Comparison of ENCODE assay signal across 28 cellular contexts in genomic region chr6:81822584-81822983, GRCh38.
"Had no signal": no experiment of that assay in that cellular context is flagged by ENCODE, and none has a peak within 500 bp of the region (broad histone marks: within the 10 kb centered on the region; RNA-seq: fewer than 3 reads in every experiment).

No MANE protein-coding gene starts in this region.

- H3K27me3 ChIP-seq: adrenal gland, body of pancreas, ovary, spleen, testis, vagina had no signal

- H3K4me1 ChIP-seq: adrenal gland, prostate gland, testis, vagina had no signal

- H3K9me3 ChIP-seq: body of pancreas, ovary, prostate gland, testis, vagina had no signal

- H3K4me3 ChIP-seq: adrenal gland, body of pancreas, coronary artery, dorsolateral prefrontal cortex, ovary, prostate gland, spleen, testis, vagina had no signal

- H3K27ac ChIP-seq: adrenal gland, body of pancreas, coronary artery, dorsolateral prefrontal cortex, ovary, prostate gland, spleen, testis, vagina, WERI-Rb-1 had no signal

- FAIRE-seq: frontal cortex, islet of Langerhans, TTC549 had no signal

- DNase-seq: activated CD4-positive, alpha-beta T cell treated with anti-CD3 and anti-CD28 coated beads for 48 hours; activated CD4-positive, alpha-beta T cell treated with anti-CD3 and anti-CD28 coated beads, Interleukin-2, amount 50 U/mL, for 48 hours; activated CD8-positive, alpha-beta memory T cell treated with anti-CD3 and anti-CD28 coated beads for 24 hours; activated effector memory CD4-positive, alpha-beta T cell treated with Interleukin-2 at 50 U/mL for 16 hours; activated naive CD4-positive, alpha-beta T cell treated with anti-CD3 and anti-CD28 coated beads for 36 hours; activated naive CD8-positive, alpha-beta T cell treated with anti-CD3 and anti-CD28 coated beads for 36 hours; adrenal gland; aorta; body of pancreas; dorsolateral prefrontal cortex; effector memory CD4-positive, alpha-beta T cell; left ventricle myocardium superior; mammary epithelial cell; naive thymus-derived CD4-positive, alpha-beta T cell; ovary; spleen; stimulated activated naive CD4-positive, alpha-beta T cell; T-helper 9 cell; testis; trophoblast cell; WERI-Rb-1 had no signal

- H3K36me3 ChIP-seq: adrenal gland, ovary, prostate gland, spleen, vagina, WERI-Rb-1 had no signal

- ATAC-seq: activated CD4-positive, CD25-positive, alpha-beta regulatory T cell treated with anti-CD3 and anti-CD28 coated beads, Interleukin-2, amount 50 U/mL, for 24 hours; body of pancreas; left ventricle myocardium superior; naive thymus-derived CD4-positive, alpha-beta T cell had no signal
